ENCODE assay signal across 8 cellular contexts in the genomic region with DNA sequence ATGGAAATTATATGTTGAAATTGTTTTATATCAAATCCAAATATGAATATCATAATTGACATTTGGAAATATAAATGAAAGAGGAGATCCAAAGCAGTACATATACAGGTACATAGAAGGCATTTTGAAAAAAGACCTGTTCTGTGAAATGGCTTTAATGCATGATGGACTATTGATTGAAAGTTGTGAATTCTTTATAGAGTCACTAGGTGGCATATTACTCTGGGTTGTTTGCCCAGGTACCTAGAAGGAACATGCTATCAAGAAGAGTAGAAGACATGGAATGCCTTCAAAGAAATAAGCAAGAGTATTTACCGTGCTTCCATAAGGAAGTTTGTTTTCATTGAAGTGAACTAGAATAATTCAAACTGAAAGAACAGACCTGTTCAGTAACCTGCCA.
DNase-seq lines count a peak whose midpoint lies in the region; ATAC-seq and TF ChIP-seq lines count a peak whose summit lies in the region.

No MANE protein-coding gene starts in this region.

- H3K79me1 ChIP-seq in mesendoderm (ENCODE audit: low read length): no peaks in the 10 kb centered on the region

- no peaks in the 10 kb centered on the region for H3K27me3 Mint-ChIP-seq in WTC11 (ENCODE audit: low read depth)

- H3K36me3 ChIP-seq in mesendoderm (ENCODE audit: control insufficient read depth, insufficient read depth, low read length) (no peaks in the 10 kb centered on the region), esophagus squamous epithelium (no peaks in the 10 kb centered on the region)

- no peak overlapping the region for H2AK5ac ChIP-seq in mesendoderm (ENCODE audit: low read length)

- peak; percentile 81 for ATAC-seq in WTC11
- ATAC-seq in HG02840 (IDR thresholded peaks at IDR 0.05; ENCODE audit: low FRiP score, unreplicated experiment): no peak
- ATAC-seq in GM21529 (IDR thresholded peaks at IDR 0.05; ENCODE audit: unreplicated experiment): no peak

- H4K8ac ChIP-seq in mesendoderm (ENCODE audit: low read depth, low read length): no peak overlapping the region

- WGBS in mesendoderm (ENCODE audit: extremely low coverage, insufficient coverage, low lambda C conversion rate): no CpG with 5 or more reads among the region's 1 CpG
- 7 to 37% methylated on average over 1 of the region's 1 CpG for WGBS in esophagus squamous epithelium, 2 donors

- intact Hi-C loops in esophagus squamous epithelium (cut with DNase I): no loop called here

- no peak overlapping the region for H3K4ac ChIP-seq in mesendoderm (ENCODE audit: low read depth, low read length)

- no peaks in the 10 kb centered on the region for H3K4me1 Mint-ChIP-seq in WTC11

- H3K79me2 ChIP-seq in mesendoderm (ENCODE audit: control insufficient read depth, insufficient read depth, low read length): no peaks in the 10 kb centered on the region

- H3K9me3 ChIP-seq in esophagus squamous epithelium: no peaks in the 10 kb centered on the region

- H3K4me3 ChIP-seq in mesendoderm (ENCODE audit: low read length) (no peak overlapping the region), esophagus squamous epithelium (no peak overlapping the region)

- peaks cover 18% of the 10 kb centered on the region for H3K9me3 Mint-ChIP-seq in WTC11

- H3K27me3 ChIP-seq in mesendoderm (ENCODE audit: insufficient read depth, low read length, poor library complexity): no peaks in the 10 kb centered on the region
- H3K27me3 ChIP-seq in esophagus squamous epithelium: no peaks in the 10 kb centered on the region

- no peak overlapping the region for H3K18ac ChIP-seq in mesendoderm (ENCODE audit: low read length)

- no peak overlapping the region for H3K4me3 Mint-ChIP-seq in WTC11

- peaks cover 8% of the 10 kb centered on the region for H3K36me3 Mint-ChIP-seq in WTC11

- no peak overlapping the region for H4K5ac ChIP-seq in mesendoderm (ENCODE audit: low read length)

- no peak for TF ChIP-seq POLR2A in esophagus squamous epithelium (IDR thresholded peaks at IDR 0.05)

- no peak overlapping the region for H3K56ac ChIP-seq in mesendoderm (ENCODE audit: low read length)

- no peak overlapping the region for H2BK120ac ChIP-seq in mesendoderm (ENCODE audit: low read depth, low read length)

- peak; percentile 45 for DNase-seq in ELR (ENCODE audit: low read depth)
- peak; percentile 21 for DNase-seq in HPDE6-E6E7 (ENCODE audit: extremely low spot score)
- DNase-seq in WTC11 (ENCODE audit: low spot score): no peak
- DNase-seq in mesendoderm: peak; percentile 65
- no peak for DNase-seq in esophagus squamous epithelium (lab: John Stamatoyannopoulos, UW)
- DNase-seq in T1000 (lab: John Stamatoyannopoulos, UW): no peak

- CTCF ChIA-PET in WTC11 (lab: Charles Lee): interaction anchor here (1.1 kb wide), 1 partner anchor 10 kb away, joined by 3 read pairs; no protein-coding TSS in a partner anchor

- no peak overlapping the region for H3K9ac ChIP-seq in mesendoderm (ENCODE audit: low read length)

- no peak overlapping the region for H2BK5ac ChIP-seq in mesendoderm (ENCODE audit: low read length)

- TF ChIP-seq CTCF in WTC11 (IDR thresholded peaks at IDR 0.05) (no peak), esophagus squamous epithelium (IDR thresholded peaks at IDR 0.05) (peak in 3 of 6 experiments; percentile 10 to 54 (median 16))

- no peak overlapping the region for H3K27ac ChIP-seq in mesendoderm (ENCODE audit: low read depth, low read length)
- H3K27ac ChIP-seq in esophagus squamous epithelium: no peak overlapping the region

- no peak overlapping the region for H2BK15ac ChIP-seq in mesendoderm (replicated peaks; ENCODE audit: low read depth)

- H3K4me1 ChIP-seq in mesendoderm (ENCODE audit: control insufficient read depth, low read depth, low read length) (no peaks in the 10 kb centered on the region), esophagus squamous epithelium (no peaks in the 10 kb centered on the region)

- H3K23ac ChIP-seq in mesendoderm (ENCODE audit: low read length): no peak overlapping the region

- POLR2A ChIA-PET in WTC11 (lab: Charles Lee): no interaction called here

- no peak overlapping the region for H3K27ac Mint-ChIP-seq in WTC11

- no peak overlapping the region for H3K4me2 ChIP-seq in mesendoderm (ENCODE audit: low read length)

TF ChIP-seq in WTC11, 78 proteins besides CTCF, POLR2A, EP300 and RAD21:
- TF ChIP-seq, protein P1, sequence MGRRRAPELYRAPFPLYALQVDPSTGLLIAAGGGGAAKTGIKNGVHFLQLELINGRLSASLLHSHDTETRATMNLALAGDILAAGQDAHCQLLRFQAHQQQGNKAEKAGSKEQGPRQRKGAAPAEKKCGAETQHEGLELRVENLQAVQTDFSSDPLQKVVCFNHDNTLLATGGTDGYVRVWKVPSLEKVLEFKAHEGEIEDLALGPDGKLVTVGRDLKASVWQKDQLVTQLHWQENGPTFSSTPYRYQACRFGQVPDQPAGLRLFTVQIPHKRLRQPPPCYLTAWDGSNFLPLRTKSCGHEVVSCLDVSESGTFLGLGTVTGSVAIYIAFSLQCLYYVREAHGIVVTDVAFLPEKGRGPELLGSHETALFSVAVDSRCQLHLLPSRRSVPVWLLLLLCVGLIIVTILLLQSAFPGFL (CRISPR knock-in tag; IDR thresholded peaks at IDR 0.05; ENCODE audit: borderline replicate concordance): no peak
- TF ChIP-seq, protein P2, sequence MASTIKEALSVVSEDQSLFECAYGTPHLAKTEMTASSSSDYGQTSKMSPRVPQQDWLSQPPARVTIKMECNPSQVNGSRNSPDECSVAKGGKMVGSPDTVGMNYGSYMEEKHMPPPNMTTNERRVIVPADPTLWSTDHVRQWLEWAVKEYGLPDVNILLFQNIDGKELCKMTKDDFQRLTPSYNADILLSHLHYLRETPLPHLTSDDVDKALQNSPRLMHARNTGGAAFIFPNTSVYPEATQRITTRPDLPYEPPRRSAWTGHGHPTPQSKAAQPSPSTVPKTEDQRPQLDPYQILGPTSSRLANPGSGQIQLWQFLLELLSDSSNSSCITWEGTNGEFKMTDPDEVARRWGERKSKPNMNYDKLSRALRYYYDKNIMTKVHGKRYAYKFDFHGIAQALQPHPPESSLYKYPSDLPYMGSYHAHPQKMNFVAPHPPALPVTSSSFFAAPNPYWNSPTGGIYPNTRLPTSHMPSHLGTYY (CRISPR knock-in tag; IDR thresholded peaks at IDR 0.05): no peak
- TF ChIP-seq ZNF219 (CRISPR knock-in tag; IDR thresholded peaks at IDR 0.05; ENCODE audit: borderline replicate concordance): no peak
- TF ChIP-seq, protein P3, sequence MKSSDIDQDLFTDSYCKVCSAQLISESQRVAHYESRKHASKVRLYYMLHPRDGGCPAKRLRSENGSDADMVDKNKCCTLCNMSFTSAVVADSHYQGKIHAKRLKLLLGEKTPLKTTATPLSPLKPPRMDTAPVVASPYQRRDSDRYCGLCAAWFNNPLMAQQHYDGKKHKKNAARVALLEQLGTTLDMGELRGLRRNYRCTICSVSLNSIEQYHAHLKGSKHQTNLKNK (CRISPR knock-in tag; IDR thresholded peaks at IDR 0.05): no peak

Comparison
In these comparisons a context has a peak if more than half of its experiments do, and no peak if none do; other contexts are left out.
1. DNase-seq: peak in ELR (single experiment), HPDE6-E6E7 (single experiment) and mesendoderm (single experiment); none in WTC11 (single experiment), esophagus squamous epithelium (single experiment) and T1000 (single experiment).